ENCODE assay signal across 13 cellular contexts in genomic region chr9:105438136-105438839, GRCh38. TPM values are rescaled to one million over a fixed set of nuclear protein-coding genes. Genes with fewer than 3 reads are reported as not detected.
DNase-seq lines count a peak whose midpoint lies in the region; ATAC-seq and TF ChIP-seq lines count a peak whose summit lies in the region.
"Had no signal": no experiment of that assay in that cellular context is flagged by ENCODE, and none has a peak within 500 bp of the region (broad histone marks: within the 10 kb centered on the region; RNA-seq: fewer than 3 reads in every experiment).

No MANE protein-coding gene starts in this region.

- H3K4me1 ChIP-seq in fibroblast of lung (ENCODE audit: control insufficient read depth, extremely low read depth, insufficient read depth, low read length) (peaks cover 10% of the 10 kb centered on the region), parathyroid adenoma (peaks cover 11% of the 10 kb centered on the region)
- H3K4me1 ChIP-seq: prostate gland had no signal

- H3K4me2 ChIP-seq in fibroblast of lung (ENCODE audit: extremely low read depth, insufficient read depth, low read length): peak overlapping the region; percentile 21
- H3K4me2 ChIP-seq in parathyroid adenoma (ENCODE audit: low read length): no peak overlapping the region

- no peaks in the 10 kb centered on the region for H4K20me1 ChIP-seq in fibroblast of lung (ENCODE audit: control insufficient read depth, extremely low read depth, insufficient read depth, low read length)

- H2AFZ ChIP-seq in fibroblast of lung (ENCODE audit: low read length): no peak overlapping the region
- H2AFZ ChIP-seq in parathyroid adenoma: peak overlapping the region; percentile 13

- ATAC-seq in GM19328 (IDR thresholded peaks at IDR 0.05; ENCODE audit: unreplicated experiment): no peak
- no peak for ATAC-seq in HG03139 (IDR thresholded peaks at IDR 0.05; ENCODE audit: unreplicated experiment)
- ATAC-seq in HG03039 (IDR thresholded peaks at IDR 0.05; ENCODE audit: unreplicated experiment): no peak

- H3K79me2 ChIP-seq in fibroblast of lung (ENCODE audit: control insufficient read depth, insufficient read depth, low read length) (no peaks in the 10 kb centered on the region), parathyroid adenoma (no peaks in the 10 kb centered on the region)

- DNase-seq in GM03348 (ENCODE audit: low spot score) (peak; percentile 50), NCI-H524 (lab: John Stamatoyannopoulos, UW) (peak; percentile 76 to 93), fibroblast of lung (ENCODE audit: low read depth in 2 of 2) (peak; percentile 85 to 93), erythroblast (lab: John Stamatoyannopoulos, UW) (no peak)
- DNase-seq: activated CD4-positive, alpha-beta T cell treated with anti-CD3 and anti-CD28 coated beads for 36 hours; activated T-cell treated with anti-CD3 and anti-CD28 coated beads, Interleukin-2, amount 50 U/mL, for 72 hours; KBM-7; midbrain had no signal

- TF ChIP-seq CTCF in fibroblast of lung (conservative IDR thresholded peaks at IDR 0.05 in 1 of 2, IDR thresholded peaks at IDR 0.05 in 1 of 2; ENCODE audit: low read depth in 1 of 2, low read length in 2 of 2) (no peak), parathyroid adenoma (IDR thresholded peaks at IDR 0.05) (no peak)

- H3K27me3 ChIP-seq in fibroblast of lung (ENCODE audit: control insufficient read depth, insufficient read depth, low read length) (no peaks in the 10 kb centered on the region), parathyroid adenoma (ENCODE audit: control insufficient read depth, insufficient read depth, low read length) (no peaks in the 10 kb centered on the region)

- H3K9ac ChIP-seq in fibroblast of lung (ENCODE audit: insufficient read depth, low read length) (no peak overlapping the region), parathyroid adenoma (no peak overlapping the region)

- H3K36me3 ChIP-seq in fibroblast of lung (ENCODE audit: control insufficient read depth, insufficient read depth, low read length): no peaks in the 10 kb centered on the region
- H3K36me3 ChIP-seq in parathyroid adenoma (ENCODE audit: control insufficient read depth, insufficient read depth, low read length): no peaks in the 10 kb centered on the region
- H3K36me3 ChIP-seq: prostate gland had no signal

- H3K27ac ChIP-seq in fibroblast of lung (ENCODE audit: insufficient read depth, low read length): no peak overlapping the region
- H3K27ac ChIP-seq in parathyroid adenoma: no peak overlapping the region
- H3K27ac ChIP-seq: prostate gland had no signal

- H3K4me3 ChIP-seq in fibroblast of lung (replicated peaks in 1 of 4; ENCODE audit: control extremely low read depth in 1 of 4, insufficient read depth in 1 of 4, low read depth in 3 of 4, low read length in 4 of 4): no peak overlapping the region
- H3K4me3 ChIP-seq in parathyroid adenoma (ENCODE audit: low read depth, low read length): no peak overlapping the region
- H3K4me3 ChIP-seq: prostate gland had no signal

- H3K9me3 ChIP-seq in fibroblast of lung (ENCODE audit: control insufficient read depth, insufficient read depth, low read depth, low read length) (no peaks in the 10 kb centered on the region), parathyroid adenoma (ENCODE audit: control insufficient read depth, low read length) (no peaks in the 10 kb centered on the region)
- H3K9me3 ChIP-seq: prostate gland had no signal

- no peak for TF ChIP-seq POLR2A in erythroblast (IDR thresholded peaks at IDR 0.05; ENCODE audit: low read length)

RNA-seq across cellular contexts. Expression of gene FSD1L, which starts 9.5 kb away (rescaled TPM):
- total RNA-seq in fibroblast of lung: 3.6 and 6.1 TPM in 2 replicates
- polyA plus RNA-seq in fibroblast of lung: 3.0 and 4.0 TPM in 2 replicates
- polyA plus RNA-seq in fibroblast of lung (2012): 1.4 and 1.7 TPM in 2 replicates
- not detected in 2 replicates for polyA minus RNA-seq in fibroblast of lung (ENCODE audit: low replicate concordance)

Comparison
In these comparisons a context has a peak if more than half of its experiments do, and no peak if none do; other contexts are left out.
1. DNase-seq: peak in GM03348 (single experiment), NCI-H524 (2 of 2) and fibroblast of lung (2 of 2); none in erythroblast (0 of 2).